In the genomic region with DNA sequence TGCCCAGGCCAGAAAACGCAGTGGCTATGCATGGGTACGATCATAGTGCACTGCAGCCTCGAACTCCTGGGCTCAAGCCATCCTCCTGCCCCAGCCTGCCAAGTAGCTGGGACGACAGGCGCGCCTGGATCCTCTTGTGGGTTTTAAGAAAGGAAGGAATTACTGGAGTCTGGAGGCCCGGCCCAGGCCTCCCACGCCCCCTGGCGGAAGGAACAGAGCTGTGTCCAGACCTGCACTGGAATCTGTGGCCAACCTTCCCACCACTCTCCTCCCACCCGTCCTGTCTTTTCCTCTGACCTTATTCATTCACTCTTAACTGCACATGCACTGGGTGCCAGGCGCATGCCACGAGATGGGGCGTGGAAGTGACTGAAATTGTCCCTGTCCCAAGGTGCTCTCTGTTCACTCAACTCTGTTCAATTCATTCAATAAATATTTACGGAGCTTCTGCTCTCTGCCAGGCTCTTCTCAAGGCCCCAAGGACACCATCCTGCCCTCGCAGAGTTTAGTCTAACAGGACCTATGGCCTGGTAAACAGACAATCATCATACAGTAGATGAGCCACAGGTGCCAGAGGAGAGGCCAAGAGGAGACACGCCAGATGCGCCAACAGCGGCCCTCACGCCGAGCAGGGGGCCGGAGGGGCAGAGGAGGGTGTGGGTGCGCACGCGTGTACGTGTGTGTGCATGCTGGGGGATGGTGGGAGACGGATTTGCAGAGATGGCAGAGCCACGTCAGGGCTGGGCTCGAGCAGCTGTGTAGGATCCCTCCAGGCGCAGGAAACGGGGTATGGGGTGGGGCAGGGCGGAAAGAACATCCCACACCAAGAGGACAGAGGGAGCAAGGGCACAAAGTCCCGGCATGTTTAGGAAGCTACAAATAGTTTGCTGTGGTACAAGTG, we compare ENCODE assay signal across 1 cellular context.
A peak's percentile ranks its signal among the peaks of the same experiment; 100 is the strongest.
TF ChIP-seq lines count a peak whose summit lies in the region.

No MANE protein-coding gene starts in this region.

TF ChIP-seq in K562, 482 proteins besides CTCF, POLR2A, EP300 and RAD21:
- TF ChIP-seq, protein P1, sequence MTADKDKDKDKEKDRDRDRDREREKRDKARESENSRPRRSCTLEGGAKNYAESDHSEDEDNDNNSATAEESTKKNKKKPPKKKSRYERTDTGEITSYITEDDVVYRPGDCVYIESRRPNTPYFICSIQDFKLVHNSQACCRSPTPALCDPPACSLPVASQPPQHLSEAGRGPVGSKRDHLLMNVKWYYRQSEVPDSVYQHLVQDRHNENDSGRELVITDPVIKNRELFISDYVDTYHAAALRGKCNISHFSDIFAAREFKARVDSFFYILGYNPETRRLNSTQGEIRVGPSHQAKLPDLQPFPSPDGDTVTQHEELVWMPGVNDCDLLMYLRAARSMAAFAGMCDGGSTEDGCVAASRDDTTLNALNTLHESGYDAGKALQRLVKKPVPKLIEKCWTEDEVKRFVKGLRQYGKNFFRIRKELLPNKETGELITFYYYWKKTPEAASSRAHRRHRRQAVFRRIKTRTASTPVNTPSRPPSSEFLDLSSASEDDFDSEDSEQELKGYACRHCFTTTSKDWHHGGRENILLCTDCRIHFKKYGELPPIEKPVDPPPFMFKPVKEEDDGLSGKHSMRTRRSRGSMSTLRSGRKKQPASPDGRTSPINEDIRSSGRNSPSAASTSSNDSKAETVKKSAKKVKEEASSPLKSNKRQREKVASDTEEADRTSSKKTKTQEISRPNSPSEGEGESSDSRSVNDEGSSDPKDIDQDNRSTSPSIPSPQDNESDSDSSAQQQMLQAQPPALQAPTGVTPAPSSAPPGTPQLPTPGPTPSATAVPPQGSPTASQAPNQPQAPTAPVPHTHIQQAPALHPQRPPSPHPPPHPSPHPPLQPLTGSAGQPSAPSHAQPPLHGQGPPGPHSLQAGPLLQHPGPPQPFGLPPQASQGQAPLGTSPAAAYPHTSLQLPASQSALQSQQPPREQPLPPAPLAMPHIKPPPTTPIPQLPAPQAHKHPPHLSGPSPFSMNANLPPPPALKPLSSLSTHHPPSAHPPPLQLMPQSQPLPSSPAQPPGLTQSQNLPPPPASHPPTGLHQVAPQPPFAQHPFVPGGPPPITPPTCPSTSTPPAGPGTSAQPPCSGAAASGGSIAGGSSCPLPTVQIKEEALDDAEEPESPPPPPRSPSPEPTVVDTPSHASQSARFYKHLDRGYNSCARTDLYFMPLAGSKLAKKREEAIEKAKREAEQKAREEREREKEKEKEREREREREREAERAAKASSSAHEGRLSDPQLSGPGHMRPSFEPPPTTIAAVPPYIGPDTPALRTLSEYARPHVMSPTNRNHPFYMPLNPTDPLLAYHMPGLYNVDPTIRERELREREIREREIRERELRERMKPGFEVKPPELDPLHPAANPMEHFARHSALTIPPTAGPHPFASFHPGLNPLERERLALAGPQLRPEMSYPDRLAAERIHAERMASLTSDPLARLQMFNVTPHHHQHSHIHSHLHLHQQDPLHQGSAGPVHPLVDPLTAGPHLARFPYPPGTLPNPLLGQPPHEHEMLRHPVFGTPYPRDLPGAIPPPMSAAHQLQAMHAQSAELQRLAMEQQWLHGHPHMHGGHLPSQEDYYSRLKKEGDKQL (CRISPR knock-in tag; IDR thresholded peaks at IDR 0.05; ENCODE audit: borderline replicate concordance) = no peak
- TF ChIP-seq ZFP36 (IDR thresholded peaks at IDR 0.05; ENCODE audit: low read depth, low read length, partially characterized antibody) (peak; percentile 25), C11orf30 (IDR thresholded peaks at IDR 0.05; ENCODE audit: low read depth) (no peak), RB1 (IDR thresholded peaks at IDR 0.05; ENCODE audit: low read depth) (peak; percentile 42; the same call in 1 of the 2 replicates), RHOXF2B (CRISPR knock-in tag; conservative IDR thresholded peaks at IDR 0.05) (no peak), ARID2 (IDR thresholded peaks at IDR 0.05) (0 out of 2 replicates have a peak, but pooled peaks have one; percentile 41), HMG20B (CRISPR knock-in tag; IDR thresholded peaks at IDR 0.05) (no peak), KLF16 (IDR thresholded peaks at IDR 0.05) (peak; percentile 57; the same call in 1 of the 2 replicates), NUFIP1 (IDR thresholded peaks at IDR 0.05; ENCODE audit: partially characterized antibody) (no peak), SMC3 (conservative IDR thresholded peaks at IDR 0.05; ENCODE audit: insufficient read depth, low read depth, low read length) (peak; percentile 79), ZNF24 (IDR thresholded peaks at IDR 0.05) (0 out of 2 replicates have a peak, but pooled peaks have one; percentile 23), XRCC5 (IDR thresholded peaks at IDR 0.05; ENCODE audit: low read depth, low read length) (peak; percentile 28; the same call in 1 of the 2 replicates), U2AF2 (optimal IDR thresholded peaks at IDR 0.05; ENCODE audit: low read depth, low read length) (no peak), ZNF717 (CRISPR knock-in tag; IDR thresholded peaks at IDR 0.05) (no peak), ATF7 (IDR thresholded peaks at IDR 0.05) (0 out of 2 replicates have a peak, but pooled peaks have one; percentile 22), MAZ (CRISPR knock-in tag; conservative IDR thresholded peaks at IDR 0.05 in 1 of 2, IDR thresholded peaks at IDR 0.05 in 1 of 2) (peak in 1 of 2 experiments; percentile 37; a peak in 1 of 4 replicates), RCOR1 (IDR thresholded peaks at IDR 0.05; ENCODE audit: borderline replicate concordance in 1 of 2, low read depth in 2 of 2, low read length in 2 of 2) (peak in 1 of 2 experiments; percentile 36; a peak in 1 of 4 replicates), LCOR (CRISPR knock-in tag; IDR thresholded peaks at IDR 0.05) (no peak), EHMT2 (IDR thresholded peaks at IDR 0.05) (no peak), ARID1B (IDR thresholded peaks at IDR 0.05) (no peak), TOE1 (IDR thresholded peaks at IDR 0.05; ENCODE audit: borderline replicate concordance) (no peak), TOE1 (CRISPR knock-in tag; IDR thresholded peaks at IDR 0.05; ENCODE audit: borderline replicate concordance, low read depth) (no peak), POLR2AphosphoS2 (IDR thresholded peaks at IDR 0.05; ENCODE audit: low read length) (no peak), EGR1 (conservative IDR thresholded peaks at IDR 0.05) (0 out of 2 replicates have a peak, but pooled peaks have one; percentile 6), CC2D1A (IDR thresholded peaks at IDR 0.05) (0 out of 2 replicates have a peak, but pooled peaks have one; percentile 51), ZNF589 (CRISPR knock-in tag; IDR thresholded peaks at IDR 0.05; ENCODE audit: low read depth) (no peak), STAG1 (CRISPR knock-in tag; IDR thresholded peaks at IDR 0.05; ENCODE audit: borderline replicate concordance) (peak; percentile 35; the same call in 1 of the 2 replicates), SRSF9 (IDR thresholded peaks at IDR 0.05; ENCODE audit: borderline replicate concordance, low read depth, low read length) (no peak), CTBP1 (IDR thresholded peaks at IDR 0.05; ENCODE audit: borderline replicate concordance) (0 out of 2 replicates have a peak, but pooled peaks have one; percentile 38), JUND (IDR thresholded peaks at IDR 0.05; ENCODE audit: borderline replicate concordance, low read depth, low read length) (0 out of 2 replicates have a peak, but pooled peaks have one; percentile 17), JUND (tag; IDR thresholded peaks at IDR 0.05; ENCODE audit: borderline replicate concordance, low read depth, low read length) (no peak; the same call in 2 of the 3 replicates), TEAD1 (CRISPR knock-in tag; IDR thresholded peaks at IDR 0.05) (peak in 1 of 2 experiments; percentile 61; a peak in 1 of 4 replicates), TEAD2 (tag; IDR thresholded peaks at IDR 0.05) (no peak)
- TF ChIP-seq, protein P2, sequence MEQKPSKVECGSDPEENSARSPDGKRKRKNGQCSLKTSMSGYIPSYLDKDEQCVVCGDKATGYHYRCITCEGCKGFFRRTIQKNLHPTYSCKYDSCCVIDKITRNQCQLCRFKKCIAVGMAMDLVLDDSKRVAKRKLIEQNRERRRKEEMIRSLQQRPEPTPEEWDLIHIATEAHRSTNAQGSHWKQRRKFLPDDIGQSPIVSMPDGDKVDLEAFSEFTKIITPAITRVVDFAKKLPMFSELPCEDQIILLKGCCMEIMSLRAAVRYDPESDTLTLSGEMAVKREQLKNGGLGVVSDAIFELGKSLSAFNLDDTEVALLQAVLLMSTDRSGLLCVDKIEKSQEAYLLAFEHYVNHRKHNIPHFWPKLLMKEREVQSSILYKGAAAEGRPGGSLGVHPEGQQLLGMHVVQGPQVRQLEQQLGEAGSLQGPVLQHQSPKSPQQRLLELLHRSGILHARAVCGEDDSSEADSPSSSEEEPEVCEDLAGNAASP (IDR thresholded peaks at IDR 0.05) = no peak
- TF ChIP-seq, protein P3, sequence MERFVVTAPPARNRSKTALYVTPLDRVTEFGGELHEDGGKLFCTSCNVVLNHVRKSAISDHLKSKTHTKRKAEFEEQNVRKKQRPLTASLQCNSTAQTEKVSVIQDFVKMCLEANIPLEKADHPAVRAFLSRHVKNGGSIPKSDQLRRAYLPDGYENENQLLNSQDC (CRISPR knock-in tag; IDR thresholded peaks at IDR 0.05) = no peak
- TF ChIP-seq, protein P4, sequence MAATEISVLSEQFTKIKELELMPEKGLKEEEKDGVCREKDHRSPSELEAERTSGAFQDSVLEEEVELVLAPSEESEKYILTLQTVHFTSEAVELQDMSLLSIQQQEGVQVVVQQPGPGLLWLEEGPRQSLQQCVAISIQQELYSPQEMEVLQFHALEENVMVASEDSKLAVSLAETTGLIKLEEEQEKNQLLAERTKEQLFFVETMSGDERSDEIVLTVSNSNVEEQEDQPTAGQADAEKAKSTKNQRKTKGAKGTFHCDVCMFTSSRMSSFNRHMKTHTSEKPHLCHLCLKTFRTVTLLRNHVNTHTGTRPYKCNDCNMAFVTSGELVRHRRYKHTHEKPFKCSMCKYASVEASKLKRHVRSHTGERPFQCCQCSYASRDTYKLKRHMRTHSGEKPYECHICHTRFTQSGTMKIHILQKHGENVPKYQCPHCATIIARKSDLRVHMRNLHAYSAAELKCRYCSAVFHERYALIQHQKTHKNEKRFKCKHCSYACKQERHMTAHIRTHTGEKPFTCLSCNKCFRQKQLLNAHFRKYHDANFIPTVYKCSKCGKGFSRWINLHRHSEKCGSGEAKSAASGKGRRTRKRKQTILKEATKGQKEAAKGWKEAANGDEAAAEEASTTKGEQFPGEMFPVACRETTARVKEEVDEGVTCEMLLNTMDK (IDR thresholded peaks at IDR 0.05; ENCODE audit: borderline replicate concordance, insufficient read depth, low read depth, low read length, poor library complexity, severe bottlenecking) = peak; percentile 75
- TF ChIP-seq, protein P5, sequence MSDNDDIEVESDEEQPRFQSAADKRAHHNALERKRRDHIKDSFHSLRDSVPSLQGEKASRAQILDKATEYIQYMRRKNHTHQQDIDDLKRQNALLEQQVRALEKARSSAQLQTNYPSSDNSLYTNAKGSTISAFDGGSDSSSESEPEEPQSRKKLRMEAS (CRISPR knock-in tag; IDR thresholded peaks at IDR 0.05) = no peak
- TF ChIP-seq, protein P6, sequence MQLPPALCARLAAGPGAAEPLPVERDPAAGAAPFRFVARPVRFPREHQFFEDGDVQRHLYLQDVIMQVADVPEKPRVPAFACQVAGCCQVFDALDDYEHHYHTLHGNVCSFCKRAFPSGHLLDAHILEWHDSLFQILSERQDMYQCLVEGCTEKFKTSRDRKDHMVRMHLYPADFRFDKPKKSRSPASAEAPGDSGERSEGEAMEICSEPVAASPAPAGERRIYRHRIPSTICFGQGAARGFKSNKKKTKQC (CRISPR knock-in tag; IDR thresholded peaks at IDR 0.05) = 0 out of 2 replicates have a peak, but pooled peaks have one; percentile 51
- TF ChIP-seq, protein P7, sequence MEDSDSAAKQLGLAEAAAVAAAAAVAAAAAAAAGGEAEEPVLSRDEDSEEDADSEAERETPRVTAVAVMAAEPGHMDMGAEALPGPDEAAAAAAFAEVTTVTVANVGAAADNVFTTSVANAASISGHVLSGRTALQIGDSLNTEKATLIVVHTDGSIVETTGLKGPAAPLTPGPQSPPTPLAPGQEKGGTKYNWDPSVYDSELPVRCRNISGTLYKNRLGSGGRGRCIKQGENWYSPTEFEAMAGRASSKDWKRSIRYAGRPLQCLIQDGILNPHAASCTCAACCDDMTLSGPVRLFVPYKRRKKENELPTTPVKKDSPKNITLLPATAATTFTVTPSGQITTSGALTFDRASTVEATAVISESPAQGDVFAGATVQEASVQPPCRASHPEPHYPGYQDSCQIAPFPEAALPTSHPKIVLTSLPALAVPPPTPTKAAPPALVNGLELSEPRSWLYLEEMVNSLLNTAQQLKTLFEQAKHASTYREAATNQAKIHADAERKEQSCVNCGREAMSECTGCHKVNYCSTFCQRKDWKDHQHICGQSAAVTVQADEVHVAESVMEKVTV (CRISPR knock-in tag; IDR thresholded peaks at IDR 0.05) = peak; percentile 69
